In the genomic region with DNA sequence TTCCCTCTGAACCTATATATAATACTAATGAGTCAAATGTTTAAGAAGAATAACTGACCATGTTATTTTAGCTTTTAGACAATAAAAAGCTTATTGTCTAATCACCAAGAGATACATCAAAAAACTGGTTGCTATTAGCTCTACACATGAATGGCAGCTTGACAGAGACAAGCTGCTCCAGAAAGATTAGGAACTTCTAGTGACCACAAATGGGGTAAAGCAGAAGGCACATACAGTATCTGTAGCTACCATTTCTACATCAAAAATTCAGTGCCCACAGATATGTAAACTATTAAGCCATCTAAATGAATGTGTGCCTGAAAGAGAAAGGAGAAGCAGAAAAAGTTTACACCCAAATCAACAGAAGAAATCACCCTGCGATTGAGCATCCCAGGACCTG, we compare ENCODE assay signal across 1 cellular context.
TF ChIP-seq lines count a peak whose summit lies in the region.

No MANE protein-coding gene starts in this region.

TF ChIP-seq in K562, 482 proteins besides CTCF, POLR2A, EP300 and RAD21 (continued from another document and continues in another):
- no peak for TF ChIP-seq SMAD1 (IDR thresholded peaks at IDR 0.05; ENCODE audit: low read depth, low read length, partially characterized antibody)
- TF ChIP-seq POU5F1 (IDR thresholded peaks at IDR 0.05; ENCODE audit: borderline replicate concordance, low read depth, low read length, partially characterized antibody) = no peak
- no peak for TF ChIP-seq ETS2 (tag; IDR thresholded peaks at IDR 0.05; ENCODE audit: borderline replicate concordance, poor library complexity, severe bottlenecking)
- TF ChIP-seq, protein P1, sequence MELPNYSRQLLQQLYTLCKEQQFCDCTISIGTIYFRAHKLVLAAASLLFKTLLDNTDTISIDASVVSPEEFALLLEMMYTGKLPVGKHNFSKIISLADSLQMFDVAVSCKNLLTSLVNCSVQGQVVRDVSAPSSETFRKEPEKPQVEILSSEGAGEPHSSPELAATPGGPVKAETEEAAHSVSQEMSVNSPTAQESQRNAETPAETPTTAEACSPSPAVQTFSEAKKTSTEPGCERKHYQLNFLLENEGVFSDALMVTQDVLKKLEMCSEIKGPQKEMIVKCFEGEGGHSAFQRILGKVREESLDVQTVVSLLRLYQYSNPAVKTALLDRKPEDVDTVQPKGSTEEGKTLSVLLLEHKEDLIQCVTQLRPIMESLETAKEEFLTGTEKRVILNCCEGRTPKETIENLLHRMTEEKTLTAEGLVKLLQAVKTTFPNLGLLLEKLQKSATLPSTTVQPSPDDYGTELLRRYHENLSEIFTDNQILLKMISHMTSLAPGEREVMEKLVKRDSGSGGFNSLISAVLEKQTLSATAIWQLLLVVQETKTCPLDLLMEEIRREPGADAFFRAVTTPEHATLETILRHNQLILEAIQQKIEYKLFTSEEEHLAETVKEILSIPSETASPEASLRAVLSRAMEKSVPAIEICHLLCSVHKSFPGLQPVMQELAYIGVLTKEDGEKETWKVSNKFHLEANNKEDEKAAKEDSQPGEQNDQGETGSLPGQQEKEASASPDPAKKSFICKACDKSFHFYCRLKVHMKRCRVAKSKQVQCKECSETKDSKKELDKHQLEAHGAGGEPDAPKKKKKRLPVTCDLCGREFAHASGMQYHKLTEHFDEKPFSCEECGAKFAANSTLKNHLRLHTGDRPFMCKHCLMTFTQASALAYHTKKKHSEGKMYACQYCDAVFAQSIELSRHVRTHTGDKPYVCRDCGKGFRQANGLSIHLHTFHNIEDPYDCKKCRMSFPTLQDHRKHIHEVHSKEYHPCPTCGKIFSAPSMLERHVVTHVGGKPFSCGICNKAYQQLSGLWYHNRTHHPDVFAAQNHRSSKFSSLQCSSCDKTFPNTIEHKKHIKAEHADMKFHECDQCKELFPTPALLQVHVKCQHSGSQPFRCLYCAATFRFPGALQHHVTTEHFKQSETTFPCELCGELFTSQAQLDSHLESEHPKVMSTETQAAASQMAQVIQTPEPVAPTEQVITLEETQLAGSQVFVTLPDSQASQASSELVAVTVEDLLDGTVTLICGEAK (IDR thresholded peaks at IDR 0.05) = no peak
- TF ChIP-seq, protein P1 (CRISPR knock-in tag; IDR thresholded peaks at IDR 0.05) = no peak
- TF ChIP-seq ZNF57 (CRISPR knock-in tag; IDR thresholded peaks at IDR 0.05) = no peak
- TF ChIP-seq GATAD2A (IDR thresholded peaks at IDR 0.05) = no peak
- TF ChIP-seq, protein P2, sequence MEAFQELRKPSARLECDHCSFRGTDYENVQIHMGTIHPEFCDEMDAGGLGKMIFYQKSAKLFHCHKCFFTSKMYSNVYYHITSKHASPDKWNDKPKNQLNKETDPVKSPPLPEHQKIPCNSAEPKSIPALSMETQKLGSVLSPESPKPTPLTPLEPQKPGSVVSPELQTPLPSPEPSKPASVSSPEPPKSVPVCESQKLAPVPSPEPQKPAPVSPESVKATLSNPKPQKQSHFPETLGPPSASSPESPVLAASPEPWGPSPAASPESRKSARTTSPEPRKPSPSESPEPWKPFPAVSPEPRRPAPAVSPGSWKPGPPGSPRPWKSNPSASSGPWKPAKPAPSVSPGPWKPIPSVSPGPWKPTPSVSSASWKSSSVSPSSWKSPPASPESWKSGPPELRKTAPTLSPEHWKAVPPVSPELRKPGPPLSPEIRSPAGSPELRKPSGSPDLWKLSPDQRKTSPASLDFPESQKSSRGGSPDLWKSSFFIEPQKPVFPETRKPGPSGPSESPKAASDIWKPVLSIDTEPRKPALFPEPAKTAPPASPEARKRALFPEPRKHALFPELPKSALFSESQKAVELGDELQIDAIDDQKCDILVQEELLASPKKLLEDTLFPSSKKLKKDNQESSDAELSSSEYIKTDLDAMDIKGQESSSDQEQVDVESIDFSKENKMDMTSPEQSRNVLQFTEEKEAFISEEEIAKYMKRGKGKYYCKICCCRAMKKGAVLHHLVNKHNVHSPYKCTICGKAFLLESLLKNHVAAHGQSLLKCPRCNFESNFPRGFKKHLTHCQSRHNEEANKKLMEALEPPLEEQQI (IDR thresholded peaks at IDR 0.05) = no peak
- TF ChIP-seq, protein P3, sequence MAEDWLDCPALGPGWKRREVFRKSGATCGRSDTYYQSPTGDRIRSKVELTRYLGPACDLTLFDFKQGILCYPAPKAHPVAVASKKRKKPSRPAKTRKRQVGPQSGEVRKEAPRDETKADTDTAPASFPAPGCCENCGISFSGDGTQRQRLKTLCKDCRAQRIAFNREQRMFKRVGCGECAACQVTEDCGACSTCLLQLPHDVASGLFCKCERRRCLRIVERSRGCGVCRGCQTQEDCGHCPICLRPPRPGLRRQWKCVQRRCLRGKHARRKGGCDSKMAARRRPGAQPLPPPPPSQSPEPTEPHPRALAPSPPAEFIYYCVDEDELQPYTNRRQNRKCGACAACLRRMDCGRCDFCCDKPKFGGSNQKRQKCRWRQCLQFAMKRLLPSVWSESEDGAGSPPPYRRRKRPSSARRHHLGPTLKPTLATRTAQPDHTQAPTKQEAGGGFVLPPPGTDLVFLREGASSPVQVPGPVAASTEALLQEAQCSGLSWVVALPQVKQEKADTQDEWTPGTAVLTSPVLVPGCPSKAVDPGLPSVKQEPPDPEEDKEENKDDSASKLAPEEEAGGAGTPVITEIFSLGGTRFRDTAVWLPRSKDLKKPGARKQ (CRISPR knock-in tag; IDR thresholded peaks at IDR 0.05) = no peak
- no peak for TF ChIP-seq SAFB (IDR thresholded peaks at IDR 0.05; ENCODE audit: borderline replicate concordance, low read depth, low read length)
- TF ChIP-seq NFATC3 (IDR thresholded peaks at IDR 0.05) = no peak
- TF ChIP-seq, protein P4, sequence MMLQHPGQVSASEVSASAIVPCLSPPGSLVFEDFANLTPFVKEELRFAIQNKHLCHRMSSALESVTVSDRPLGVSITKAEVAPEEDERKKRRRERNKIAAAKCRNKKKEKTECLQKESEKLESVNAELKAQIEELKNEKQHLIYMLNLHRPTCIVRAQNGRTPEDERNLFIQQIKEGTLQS (IDR thresholded peaks at IDR 0.05) = no peak
- TF ChIP-seq, protein P4 (CRISPR knock-in tag; conservative IDR thresholded peaks at IDR 0.05) = no peak
- no peak for TF ChIP-seq BCOR (IDR thresholded peaks at IDR 0.05)
- TF ChIP-seq, protein P5, sequence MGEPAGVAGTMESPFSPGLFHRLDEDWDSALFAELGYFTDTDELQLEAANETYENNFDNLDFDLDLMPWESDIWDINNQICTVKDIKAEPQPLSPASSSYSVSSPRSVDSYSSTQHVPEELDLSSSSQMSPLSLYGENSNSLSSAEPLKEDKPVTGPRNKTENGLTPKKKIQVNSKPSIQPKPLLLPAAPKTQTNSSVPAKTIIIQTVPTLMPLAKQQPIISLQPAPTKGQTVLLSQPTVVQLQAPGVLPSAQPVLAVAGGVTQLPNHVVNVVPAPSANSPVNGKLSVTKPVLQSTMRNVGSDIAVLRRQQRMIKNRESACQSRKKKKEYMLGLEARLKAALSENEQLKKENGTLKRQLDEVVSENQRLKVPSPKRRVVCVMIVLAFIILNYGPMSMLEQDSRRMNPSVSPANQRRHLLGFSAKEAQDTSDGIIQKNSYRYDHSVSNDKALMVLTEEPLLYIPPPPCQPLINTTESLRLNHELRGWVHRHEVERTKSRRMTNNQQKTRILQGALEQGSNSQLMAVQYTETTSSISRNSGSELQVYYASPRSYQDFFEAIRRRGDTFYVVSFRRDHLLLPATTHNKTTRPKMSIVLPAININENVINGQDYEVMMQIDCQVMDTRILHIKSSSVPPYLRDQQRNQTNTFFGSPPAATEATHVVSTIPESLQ (CRISPR knock-in tag; IDR thresholded peaks at IDR 0.05) = no peak
- TF ChIP-seq, protein P6, sequence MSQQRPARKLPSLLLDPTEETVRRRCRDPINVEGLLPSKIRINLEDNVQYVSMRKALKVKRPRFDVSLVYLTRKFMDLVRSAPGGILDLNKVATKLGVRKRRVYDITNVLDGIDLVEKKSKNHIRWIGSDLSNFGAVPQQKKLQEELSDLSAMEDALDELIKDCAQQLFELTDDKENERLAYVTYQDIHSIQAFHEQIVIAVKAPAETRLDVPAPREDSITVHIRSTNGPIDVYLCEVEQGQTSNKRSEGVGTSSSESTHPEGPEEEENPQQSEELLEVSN (IDR thresholded peaks at IDR 0.05; ENCODE audit: borderline replicate concordance in 1 of 2, extremely low read depth in 1 of 2, insufficient read depth in 1 of 2, insufficient read length in 1 of 2, low read depth in 1 of 2, low read length in 1 of 2, poor library complexity in 1 of 2, severe bottlenecking in 1 of 2) = no peak
- TF ChIP-seq, protein P7, sequence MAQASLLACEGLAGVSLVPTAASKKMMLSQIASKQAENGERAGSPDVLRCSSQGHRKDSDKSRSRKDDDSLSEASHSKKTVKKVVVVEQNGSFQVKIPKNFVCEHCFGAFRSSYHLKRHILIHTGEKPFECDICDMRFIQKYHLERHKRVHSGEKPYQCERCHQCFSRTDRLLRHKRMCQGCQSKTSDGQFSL (CRISPR knock-in tag; IDR thresholded peaks at IDR 0.05) = no peak
- TF ChIP-seq, protein P7 (tag; IDR thresholded peaks at IDR 0.05) = no peak
- TF ChIP-seq, protein P8, sequence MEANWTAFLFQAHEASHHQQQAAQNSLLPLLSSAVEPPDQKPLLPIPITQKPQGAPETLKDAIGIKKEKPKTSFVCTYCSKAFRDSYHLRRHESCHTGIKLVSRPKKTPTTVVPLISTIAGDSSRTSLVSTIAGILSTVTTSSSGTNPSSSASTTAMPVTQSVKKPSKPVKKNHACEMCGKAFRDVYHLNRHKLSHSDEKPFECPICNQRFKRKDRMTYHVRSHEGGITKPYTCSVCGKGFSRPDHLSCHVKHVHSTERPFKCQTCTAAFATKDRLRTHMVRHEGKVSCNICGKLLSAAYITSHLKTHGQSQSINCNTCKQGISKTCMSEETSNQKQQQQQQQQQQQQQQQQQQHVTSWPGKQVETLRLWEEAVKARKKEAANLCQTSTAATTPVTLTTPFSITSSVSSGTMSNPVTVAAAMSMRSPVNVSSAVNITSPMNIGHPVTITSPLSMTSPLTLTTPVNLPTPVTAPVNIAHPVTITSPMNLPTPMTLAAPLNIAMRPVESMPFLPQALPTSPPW (CRISPR knock-in tag; IDR thresholded peaks at IDR 0.05) = peak; percentile 18; the same call in 1 of the 2 replicates
- TF ChIP-seq ZNF445 (CRISPR knock-in tag; IDR thresholded peaks at IDR 0.05; ENCODE audit: low read depth) = no peak
- no peak for TF ChIP-seq HNRNPLL (IDR thresholded peaks at IDR 0.05; ENCODE audit: low read depth, low read length, poor library complexity, severe bottlenecking)
- TF ChIP-seq TCF7 (IDR thresholded peaks at IDR 0.05; ENCODE audit: borderline replicate concordance) = no peak
- peak; percentile 91 for TF ChIP-seq ARID1B (IDR thresholded peaks at IDR 0.05)
- no peak for TF ChIP-seq NR3C1 (CRISPR knock-in tag; IDR thresholded peaks at IDR 0.05)
- no peak for TF ChIP-seq FOSL1 (tag; conservative IDR thresholded peaks at IDR 0.05)
- TF ChIP-seq MTA1 (IDR thresholded peaks at IDR 0.05; ENCODE audit: borderline replicate concordance) = no peak
- TF ChIP-seq, protein P9, sequence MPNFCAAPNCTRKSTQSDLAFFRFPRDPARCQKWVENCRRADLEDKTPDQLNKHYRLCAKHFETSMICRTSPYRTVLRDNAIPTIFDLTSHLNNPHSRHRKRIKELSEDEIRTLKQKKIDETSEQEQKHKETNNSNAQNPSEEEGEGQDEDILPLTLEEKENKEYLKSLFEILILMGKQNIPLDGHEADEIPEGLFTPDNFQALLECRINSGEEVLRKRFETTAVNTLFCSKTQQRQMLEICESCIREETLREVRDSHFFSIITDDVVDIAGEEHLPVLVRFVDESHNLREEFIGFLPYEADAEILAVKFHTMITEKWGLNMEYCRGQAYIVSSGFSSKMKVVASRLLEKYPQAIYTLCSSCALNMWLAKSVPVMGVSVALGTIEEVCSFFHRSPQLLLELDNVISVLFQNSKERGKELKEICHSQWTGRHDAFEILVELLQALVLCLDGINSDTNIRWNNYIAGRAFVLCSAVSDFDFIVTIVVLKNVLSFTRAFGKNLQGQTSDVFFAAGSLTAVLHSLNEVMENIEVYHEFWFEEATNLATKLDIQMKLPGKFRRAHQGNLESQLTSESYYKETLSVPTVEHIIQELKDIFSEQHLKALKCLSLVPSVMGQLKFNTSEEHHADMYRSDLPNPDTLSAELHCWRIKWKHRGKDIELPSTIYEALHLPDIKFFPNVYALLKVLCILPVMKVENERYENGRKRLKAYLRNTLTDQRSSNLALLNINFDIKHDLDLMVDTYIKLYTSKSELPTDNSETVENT (CRISPR knock-in tag; IDR thresholded peaks at IDR 0.05) = no peak
- no peak for TF ChIP-seq ETV5 (CRISPR knock-in tag; IDR thresholded peaks at IDR 0.05; ENCODE audit: low read depth)
- TF ChIP-seq ZNF3 (CRISPR knock-in tag; IDR thresholded peaks at IDR 0.05) = no peak
- no peak for TF ChIP-seq BRCA1 (IDR thresholded peaks at IDR 0.05)
- no peak for TF ChIP-seq BRCA1 (CRISPR knock-in tag; IDR thresholded peaks at IDR 0.05)
- no peak for TF ChIP-seq CCAR2 (IDR thresholded peaks at IDR 0.05; ENCODE audit: low read depth, low read length)
- no peak for TF ChIP-seq TBP (optimal IDR thresholded peaks at IDR 0.05; ENCODE audit: low read depth, low read length)
- TF ChIP-seq ZNF274 (IDR thresholded peaks at IDR 0.05; ENCODE audit: borderline replicate concordance, low read depth, low read length) = no peak
- TF ChIP-seq HMG20A (CRISPR knock-in tag; conservative IDR thresholded peaks at IDR 0.05) = no peak
- no peak for TF ChIP-seq RFX7 (CRISPR knock-in tag; IDR thresholded peaks at IDR 0.05)
